ENCODE assay signal across 1 cellular context in genomic region chr18:58845913-58846312, GRCh38.
TF ChIP-seq lines count a peak whose summit lies in the region.

No MANE protein-coding gene starts in this region.

TF ChIP-seq in WTC11, 78 proteins besides CTCF, POLR2A, EP300 and RAD21 (continued from another document):
- TF ChIP-seq PRDM15 (CRISPR knock-in tag; IDR thresholded peaks at IDR 0.05): no peak
- TF ChIP-seq JAZF1 (CRISPR knock-in tag; IDR thresholded peaks at IDR 0.05): no peak
- TF ChIP-seq E2F5 (CRISPR knock-in tag; IDR thresholded peaks at IDR 0.05): no peak
- TF ChIP-seq NFE2L1 (CRISPR knock-in tag; IDR thresholded peaks at IDR 0.05): no peak
